ENCODE assay signal across 10 cellular contexts in genomic region chr6:71468841-71469750, GRCh38.
DNase-seq lines count a peak whose midpoint lies in the region; ATAC-seq and TF ChIP-seq lines count a peak whose summit lies in the region.
"Had no signal": no experiment of that assay in that cellular context is flagged by ENCODE, and none has a peak within 500 bp of the region (broad histone marks: within the 10 kb centered on the region; RNA-seq: fewer than 3 reads in every experiment).

No MANE protein-coding gene starts in this region.

- H3K9me2 ChIP-seq in SK-N-SH (no peaks in the 10 kb centered on the region), GM23338 (ENCODE audit: insufficient read depth) (no peaks in the 10 kb centered on the region)

- no peak overlapping the region for H3K4ac ChIP-seq in mesendoderm (ENCODE audit: low read depth, low read length)

- H3K27me3 ChIP-seq in SK-N-SH (ENCODE audit: insufficient read depth) (no peaks in the 10 kb centered on the region), GM23338 (ENCODE audit: insufficient read depth) (no peaks in the 10 kb centered on the region), mesendoderm (ENCODE audit: insufficient read depth, low read length, poor library complexity) (no peaks in the 10 kb centered on the region)

- H3K4me1 ChIP-seq in SK-N-SH (ENCODE audit: control insufficient read depth in 1 of 2, insufficient read depth in 2 of 2, low read depth in 1 of 2, low read length in 1 of 2): no peaks in the 10 kb centered on the region; a peak in 1 of 4 replicates
- no peaks in the 10 kb centered on the region for H3K4me1 ChIP-seq in GM23338 (ENCODE audit: insufficient read depth)
- H3K4me1 ChIP-seq in mesendoderm (ENCODE audit: control insufficient read depth, low read depth, low read length): no peaks in the 10 kb centered on the region

- CTCF ChIA-PET in SK-N-SH (lab: Yijun Ruan, JAX): no interaction called here

- H4K20me1 ChIP-seq in SK-N-SH (ENCODE audit: insufficient read depth) (no peaks in the 10 kb centered on the region), GM23338 (replicated peaks; ENCODE audit: insufficient read depth) (no peaks in the 10 kb centered on the region)

- H3F3A ChIP-seq in SK-N-SH (replicated peaks; ENCODE audit: insufficient read depth) (peaks cover 24% of the 10 kb centered on the region), GM23338 (replicated peaks; ENCODE audit: low read depth) (no peaks in the 10 kb centered on the region)

- H3K27ac Mint-ChIP-seq in GM23338: no peak overlapping the region

- in situ Hi-C loops in Caki2 (cut with HindIII; ENCODE audit: low pct_unique_long_range_greater_than_20kb, low sequenced_read_pairs): no loop called here

- peaks cover 3% of the 10 kb centered on the region; the same call in 1 of the 3 replicates for H3K36me3 Mint-ChIP-seq in GM23338 (ENCODE audit: low read depth)

- POLR2A ChIA-PET in SK-N-SH (lab: Yijun Ruan, JAX): no interaction called here

- WGBS in SK-N-SH (ENCODE audit: low lambda C conversion rate): 27% methylated on average over 7 of the region's 8 CpGs
- WGBS in mesendoderm (ENCODE audit: extremely low coverage, insufficient coverage, low lambda C conversion rate): no CpG with 5 or more reads among the region's 8 CpGs

- peak overlapping the region; percentile 48 to 74; a peak in 3 of 4 replicates for H3K27ac ChIP-seq in SK-N-SH (ENCODE audit: low read depth in 2 of 2, low read length in 1 of 2)
- H3K27ac ChIP-seq in GM23338 (ENCODE audit: low read depth): no peak overlapping the region
- no peak overlapping the region for H3K27ac ChIP-seq in mesendoderm (ENCODE audit: low read depth, low read length)

- no peak overlapping the region for H3K23ac ChIP-seq in mesendoderm (ENCODE audit: low read length)

- H2AFZ ChIP-seq in SK-N-SH (ENCODE audit: low read depth) (peak overlapping the region; percentile 74; the same call in 1 of the 2 replicates), GM23338 (no peak overlapping the region)

- H3K4me3 ChIP-seq in SK-N-SH (ENCODE audit: low read depth in 2 of 2, low read length in 1 of 2) (peak overlapping the region in 1 of 2 experiments; percentile 9; a peak in 2 of 4 replicates), fibroblast of the aortic adventitia (ENCODE audit: low read depth, low read length) (peak overlapping the region; percentile 36), GM23338 (no peak overlapping the region), mesendoderm (ENCODE audit: low read length) (no peak overlapping the region)

- peak in 1 of 2 experiments; percentile 56; a peak in 1 of 4 replicates for TF ChIP-seq EP300 in SK-N-SH (IDR thresholded peaks at IDR 0.05; ENCODE audit: borderline replicate concordance in 1 of 2, low read depth in 1 of 2, low read length in 1 of 2)

- H3K4me1 Mint-ChIP-seq in GM23338: no peaks in the 10 kb centered on the region; the same call in 2 of the 3 replicates

- peak overlapping the region; percentile 56 for H3K9ac ChIP-seq in SK-N-SH
- H3K9ac ChIP-seq in mesendoderm (ENCODE audit: low read length): no peak overlapping the region

- H2BK120ac ChIP-seq in mesendoderm (ENCODE audit: low read depth, low read length): no peak overlapping the region

- no peak for TF ChIP-seq RAD21 in SK-N-SH (IDR thresholded peaks at IDR 0.05; ENCODE audit: low read length)

- H3K36me3 ChIP-seq in SK-N-SH (replicated peaks in 1 of 2; ENCODE audit: control insufficient read depth in 1 of 2, insufficient read depth in 2 of 2, low read length in 1 of 2) (peaks cover 0 to 2% of the 10 kb centered on the region in 2 experiments), GM23338 (ENCODE audit: insufficient read depth) (no peaks in the 10 kb centered on the region), mesendoderm (ENCODE audit: control insufficient read depth, insufficient read depth, low read length) (no peaks in the 10 kb centered on the region)

- no peak overlapping the region for H3K4me3 Mint-ChIP-seq in GM23338

- no peak overlapping the region for H3K18ac ChIP-seq in mesendoderm (ENCODE audit: low read length)

- H3K79me1 ChIP-seq in mesendoderm (ENCODE audit: low read length): no peaks in the 10 kb centered on the region

- no peak overlapping the region for H2BK15ac ChIP-seq in mesendoderm (replicated peaks; ENCODE audit: low read depth)

- peaks cover 24% of the 10 kb centered on the region; the same call in 1 of the 2 replicates for H3K9me3 ChIP-seq in SK-N-SH

- DNase-seq in Caki2 (ENCODE audit: low read depth) (peak; percentile 95), SK-N-SH (no peak), fibroblast of the aortic adventitia (ENCODE audit: low read depth) (peak; percentile 92), retina (peak; percentile 61), GM23338 (ENCODE audit: low spot score) (no peak), C1 segment of cervical spinal cord (lab: John Stamatoyannopoulos, UW) (no peak), 8988T (no peak), mesendoderm (no peak)
- DNase-seq: DMS79, NCI-H2081 treated with DMSO at 0.1 percent for 48 hours had no signal

- H4K5ac ChIP-seq in mesendoderm (ENCODE audit: low read length): no peak overlapping the region

- no peak for ATAC-seq in GM23338

- H2BK5ac ChIP-seq in mesendoderm (ENCODE audit: low read length): no peak overlapping the region

- H3K9me3 Mint-ChIP-seq in GM23338: peaks cover 5% of the 10 kb centered on the region; the same call in 2 of the 3 replicates

- no peak overlapping the region for H3K56ac ChIP-seq in mesendoderm (ENCODE audit: low read length)

- H3K27me3 Mint-ChIP-seq in GM23338 (ENCODE audit: insufficient read depth, low read depth, poor library complexity): peaks cover 1% of the 10 kb centered on the region

- H3K79me2 ChIP-seq in SK-N-SH (ENCODE audit: insufficient read depth) (no peaks in the 10 kb centered on the region), GM23338 (replicated peaks; ENCODE audit: insufficient read depth) (no peaks in the 10 kb centered on the region), mesendoderm (ENCODE audit: control insufficient read depth, insufficient read depth, low read length) (no peaks in the 10 kb centered on the region)

- H2AK5ac ChIP-seq in mesendoderm (ENCODE audit: low read length): no peak overlapping the region

- H4K8ac ChIP-seq in mesendoderm (ENCODE audit: low read depth, low read length): no peak overlapping the region

- TF ChIP-seq CTCF in SK-N-SH (IDR thresholded peaks at IDR 0.05) (no peak), fibroblast of the aortic adventitia (IDR thresholded peaks at IDR 0.05; ENCODE audit: insufficient read depth, low read length) (no peak), GM23338 (conservative IDR thresholded peaks at IDR 0.05; ENCODE audit: low read depth in 2 of 2) (no peak)

- H3K4me2 ChIP-seq in SK-N-SH (peak overlapping the region; percentile 60), GM23338 (no peak overlapping the region), mesendoderm (ENCODE audit: low read length) (no peak overlapping the region)

TF ChIP-seq in SK-N-SH, 30 proteins besides CTCF, POLR2A, EP300 and RAD21 (continues in another document):
- TF ChIP-seq RXRA (IDR thresholded peaks at IDR 0.05; ENCODE audit: borderline replicate concordance, low read depth) (no peak), RCOR1 (IDR thresholded peaks at IDR 0.05; ENCODE audit: low read length) (no peak), ZBTB33 (IDR thresholded peaks at IDR 0.05; ENCODE audit: borderline replicate concordance, low read depth) (no peak), RFX5 (IDR thresholded peaks at IDR 0.05; ENCODE audit: low read length) (no peak), TEAD4 (IDR thresholded peaks at IDR 0.05; ENCODE audit: borderline replicate concordance, insufficient read depth) (peak; percentile 32; the same call in 1 of the 2 replicates), NFIC (IDR thresholded peaks at IDR 0.05; ENCODE audit: borderline replicate concordance) (peak; percentile 39; the same call in 1 of the 2 replicates), CHD2 (IDR thresholded peaks at IDR 0.05; ENCODE audit: low read length, partially characterized antibody) (no peak)

TF ChIP-seq in GM23338, 12 proteins besides CTCF, POLR2A, EP300 and RAD21:
- no peak for TF ChIP-seq NANOG (IDR thresholded peaks at IDR 0.05; ENCODE audit: borderline replicate concordance)
- TF ChIP-seq REST (IDR thresholded peaks at IDR 0.05; ENCODE audit: unreplicated experiment): no peak

Comparison
In these comparisons a context has a peak if more than half of its experiments do, and no peak if none do; other contexts are left out.
1. DNase-seq: peak in Caki2 (single experiment), fibroblast of the aortic adventitia (single experiment) and retina (single experiment); none in SK-N-SH (single experiment), GM23338 (single experiment), C1 segment of cervical spinal cord (0 of 14), 8988T (single experiment) and mesendoderm (single experiment).
2. H3K27ac ChIP-seq: peak in SK-N-SH (2 of 2); none in GM23338 (single experiment) and mesendoderm (single experiment).